1 cellular context compared by ENCODE assay signal in genomic region chr1:94619731-94620130, GRCh38.
TF ChIP-seq lines count a peak whose summit lies in the region.

No MANE protein-coding gene starts in this region.

TF ChIP-seq in H1, 55 proteins besides CTCF, POLR2A, EP300 and RAD21 (continued from another document):
- TF ChIP-seq CHD7 (IDR thresholded peaks at IDR 0.05; ENCODE audit: insufficient replicate concordance, low read length) (no peak), CHD1 (IDR thresholded peaks at IDR 0.05; ENCODE audit: low read depth, low read length) (no peak), SRF (IDR thresholded peaks at IDR 0.05; ENCODE audit: low read depth, low read length) (no peak), CBX8 (IDR thresholded peaks at IDR 0.05; ENCODE audit: borderline replicate concordance, low read depth, low read length) (no peak), CREB1 (IDR thresholded peaks at IDR 0.05) (no peak), TCF12 (IDR thresholded peaks at IDR 0.05; ENCODE audit: low read depth, low read length) (no peak), TEAD4 (IDR thresholded peaks at IDR 0.05; ENCODE audit: low read depth, low read length) (no peak), RNF2 (IDR thresholded peaks at IDR 0.05; ENCODE audit: borderline replicate concordance, low read depth, low read length, missing control alignments, poor library complexity, severe bottlenecking) (no peak), ZNF274 (IDR thresholded peaks at IDR 0.05; ENCODE audit: borderline replicate concordance, extremely low read depth, low read length) (no peak), BRCA1 (IDR thresholded peaks at IDR 0.05; ENCODE audit: low read depth, low read length) (no peak), SUZ12 (IDR thresholded peaks at IDR 0.05; ENCODE audit: low read length) (no peak)
